In genomic region chr12:10613334-10614055, GRCh38 we compare ENCODE assay signal across 1 cellular context.
TF ChIP-seq lines count a peak whose summit lies in the region.

TSS of gene MAGOHB (minus strand) at chr12:10613609. CDS start at chr12:10613532, 77 bp downstream.

TF ChIP-seq in K562, 482 proteins besides CTCF, POLR2A, EP300 and RAD21 (continued from another document):
- peak; percentile 68 for TF ChIP-seq GMEB1 (CRISPR knock-in tag; IDR thresholded peaks at IDR 0.05)
- no peak for TF ChIP-seq FOXO4 (CRISPR knock-in tag; IDR thresholded peaks at IDR 0.05)
- no peak for TF ChIP-seq NR2C2 (CRISPR knock-in tag; IDR thresholded peaks at IDR 0.05)
- no peak; the same call in 1 of the 2 replicates for TF ChIP-seq NR2C2 (tag; IDR thresholded peaks at IDR 0.05)
- TF ChIP-seq HDAC6 (IDR thresholded peaks at IDR 0.05; ENCODE audit: low read depth, low read length) = no peak
- peak; percentile 92 for TF ChIP-seq RBFOX2 (IDR thresholded peaks at IDR 0.05; ENCODE audit: low read depth, low read length)
- 0 out of 2 replicates have a peak, but pooled peaks have one; percentile 15 for TF ChIP-seq NFIC (IDR thresholded peaks at IDR 0.05)
- no peak for TF ChIP-seq DPF2 (IDR thresholded peaks at IDR 0.05)
- TF ChIP-seq PRDM10 (IDR thresholded peaks at IDR 0.05; ENCODE audit: partially characterized antibody) = no peak
- TF ChIP-seq THRA (IDR thresholded peaks at IDR 0.05) = no peak
- peak; percentile 55; the same call in 1 of the 2 replicates for TF ChIP-seq POLR2H (tag; IDR thresholded peaks at IDR 0.05; ENCODE audit: low read depth)
- no peak for TF ChIP-seq BRD9 (IDR thresholded peaks at IDR 0.05; ENCODE audit: low read depth, partially characterized antibody)
- TF ChIP-seq NEUROD1 (IDR thresholded peaks at IDR 0.05; ENCODE audit: borderline replicate concordance, low read depth, low read length, partially characterized antibody) = peak; percentile 57
- no peak for TF ChIP-seq RNF2 (IDR thresholded peaks at IDR 0.05)
- TF ChIP-seq CHCHD3 (CRISPR knock-in tag; IDR thresholded peaks at IDR 0.05) = no peak
- no peak for TF ChIP-seq IRF1 (CRISPR knock-in tag; IDR thresholded peaks at IDR 0.05; ENCODE audit: borderline replicate concordance)
- TF ChIP-seq FOXP4 (CRISPR knock-in tag; IDR thresholded peaks at IDR 0.05; ENCODE audit: borderline replicate concordance) = no peak
- no peak for TF ChIP-seq ATF6 (CRISPR knock-in tag; IDR thresholded peaks at IDR 0.05)
- TF ChIP-seq THRB (CRISPR knock-in tag; conservative IDR thresholded peaks at IDR 0.05) = no peak
- no peak for TF ChIP-seq ZNF778 (CRISPR knock-in tag; IDR thresholded peaks at IDR 0.05)
- no peak for TF ChIP-seq ZEB2 (IDR thresholded peaks at IDR 0.05)
- TF ChIP-seq ZKSCAN1 (IDR thresholded peaks at IDR 0.05; ENCODE audit: low read depth, low read length) = peak; percentile 52; the same call in 1 of the 2 replicates
- TF ChIP-seq PREB (CRISPR knock-in tag; IDR thresholded peaks at IDR 0.05) = no peak
- TF ChIP-seq FOXK2 (conservative IDR thresholded peaks at IDR 0.05 in 1 of 2, IDR thresholded peaks at IDR 0.05 in 1 of 2; ENCODE audit: low read depth in 2 of 2) = peak in 1 of 2 experiments; percentile 41; a peak in 2 of 4 replicates
- TF ChIP-seq NFXL1 (CRISPR knock-in tag; IDR thresholded peaks at IDR 0.05) = no peak
- no peak for TF ChIP-seq NR4A1 (CRISPR knock-in tag; IDR thresholded peaks at IDR 0.05)
- 0 out of 2 replicates have a peak, but pooled peaks have one; percentile 23 for TF ChIP-seq NR4A1 (tag; IDR thresholded peaks at IDR 0.05)
- peak; percentile 57 for TF ChIP-seq FOSL1 (tag; conservative IDR thresholded peaks at IDR 0.05)
- no peak for TF ChIP-seq CREB3 (tag; conservative IDR thresholded peaks at IDR 0.05; ENCODE audit: low read depth)
- 0 out of 2 replicates have a peak, but pooled peaks have one; percentile 35 for TF ChIP-seq TOE1 (IDR thresholded peaks at IDR 0.05; ENCODE audit: borderline replicate concordance)
- TF ChIP-seq TOE1 (CRISPR knock-in tag; IDR thresholded peaks at IDR 0.05; ENCODE audit: borderline replicate concordance, low read depth) = no peak
- no peak for TF ChIP-seq MEF2A (IDR thresholded peaks at IDR 0.05; ENCODE audit: control insufficient read depth, low read depth, low read length)
- TF ChIP-seq TAF7 (tag; IDR thresholded peaks at IDR 0.05) = peak; percentile 61; the same call in 1 of the 2 replicates
- TF ChIP-seq ASH1L (IDR thresholded peaks at IDR 0.05; ENCODE audit: borderline replicate concordance, low read depth, partially characterized antibody) = no peak
- TF ChIP-seq SIRT6 (IDR thresholded peaks at IDR 0.05; ENCODE audit: low read depth, low read length) = no peak
- peak; percentile 72 for TF ChIP-seq BHLHE40 (IDR thresholded peaks at IDR 0.05; ENCODE audit: low read length)
- TF ChIP-seq TEAD2 (tag; IDR thresholded peaks at IDR 0.05) = no peak
- no peak for TF ChIP-seq MYNN (IDR thresholded peaks at IDR 0.05)
- no peak for TF ChIP-seq MYNN (CRISPR knock-in tag; IDR thresholded peaks at IDR 0.05)
- TF ChIP-seq PRMT5 (CRISPR knock-in tag; IDR thresholded peaks at IDR 0.05) = no peak
- TF ChIP-seq HDAC8 (tag; IDR thresholded peaks at IDR 0.05) = no peak
- no peak for TF ChIP-seq ZBTB49 (CRISPR knock-in tag; IDR thresholded peaks at IDR 0.05; ENCODE audit: borderline replicate concordance)
TF ChIP-seq in K562: peak in this region for 109.
